In the genomic region with DNA sequence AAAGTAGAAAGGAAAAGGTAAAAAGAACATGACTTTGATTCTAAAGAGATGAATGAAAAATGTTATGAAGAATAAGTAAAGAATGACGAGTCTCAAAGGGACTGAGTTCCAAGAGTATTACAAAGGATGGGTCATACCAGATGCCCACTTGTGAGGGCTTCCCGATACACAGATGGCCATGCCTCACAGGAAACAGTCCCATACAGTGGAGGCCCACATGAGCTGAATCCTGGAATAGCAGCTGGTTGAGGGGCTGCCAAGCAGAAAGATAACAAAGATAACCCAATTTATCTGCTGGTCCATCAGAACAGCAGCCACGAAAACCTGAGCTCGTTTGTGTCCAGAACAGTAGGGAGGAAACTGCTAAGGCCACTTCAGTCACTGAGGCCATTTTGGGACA, we compare ENCODE assay signal across 15 cellular contexts. TPM values are rescaled to one million over a fixed set of nuclear protein-coding genes. Genes with fewer than 3 reads are reported as not detected.
DNase-seq lines count a peak whose midpoint lies in the region; TF ChIP-seq lines count a peak whose summit lies in the region.
"Had no signal": no experiment of that assay in that cellular context is flagged by ENCODE, and none has a peak within 500 bp of the region (broad histone marks: within the 10 kb centered on the region; RNA-seq: fewer than 3 reads in every experiment).

No MANE protein-coding gene starts in this region.

- H3K4me1 Mint-ChIP-seq in H9: peaks cover 18% of the 10 kb centered on the region in 2 experiments

- H4K5ac ChIP-seq in H9 (ENCODE audit: insufficient read length, low read depth, low read length): no peak overlapping the region

- no peak overlapping the region for H3K56ac ChIP-seq in H9 (ENCODE audit: insufficient read length, low read depth, low read length)

- H2BK120ac ChIP-seq in H9 (ENCODE audit: low read depth, low read length, poor library complexity, severe bottlenecking) (no peak overlapping the region), trophoblast cell (ENCODE audit: insufficient read depth, low read length, poor library complexity) (no peak overlapping the region)

- no peak overlapping the region for H3K14ac ChIP-seq in H9 (ENCODE audit: insufficient read depth, low read length)
- no peak overlapping the region for H3K14ac ChIP-seq in trophoblast cell (ENCODE audit: low read length)

- H3K27me3 Mint-ChIP-seq in H9 (ENCODE audit: low read depth): no peaks in the 10 kb centered on the region

- H4K20me1 ChIP-seq in H9 (ENCODE audit: control insufficient read depth, insufficient read depth, insufficient read length): no peaks in the 10 kb centered on the region

- DNase-seq in H9: no peak
- peak; percentile 87 for DNase-seq in RPMI7951 (ENCODE audit: low read depth)
- no peak for DNase-seq in epithelial cell of prostate (ENCODE audit: low read depth, low spot score)
- DNase-seq in trophoblast cell: peak; percentile 30 to 55
- DNase-seq in uterus: no peak
- DNase-seq in NCI-H1436 (lab: John Stamatoyannopoulos, UW): no peak
- DNase-seq in COLO829 (ENCODE audit: low spot score): no peak
- DNase-seq: activated CD4-positive, CD25-positive, alpha-beta regulatory T cell treated with anti-CD3 and anti-CD28 coated beads, Interleukin-2, amount 50 U/mL, for 72 hours; activated naive CD4-positive, alpha-beta T cell treated with anti-CD3 and anti-CD28 coated beads, Interleukin-2, amount 50 U/mL, for 16 hours; effector memory CD4-positive, alpha-beta T cell; KBM-7; NCI-H345; SIG-M5; thyroid gland had no signal

- H3K27ac ChIP-seq in H9 (ENCODE audit: insufficient read length, low read depth, low read length) (no peak overlapping the region), epithelial cell of prostate (peak overlapping the region; percentile 92), trophoblast cell (ENCODE audit: low read depth, low read length) (no peak overlapping the region), uterus (peak overlapping the region in 1 of 2 donors; percentile 48)
- H3K27ac ChIP-seq: neutrophil, thyroid gland had no signal

- H3K36me3 ChIP-seq in trophoblast cell (ENCODE audit: control insufficient read depth in 1 of 2, insufficient read depth in 2 of 2, low read length in 2 of 2) (peaks cover 2 to 13% of the 10 kb centered on the region in 2 experiments), uterus (no peaks in the 10 kb centered on the region)

- H2AFZ ChIP-seq in H9 (ENCODE audit: low read length) (no peak overlapping the region), trophoblast cell (ENCODE audit: insufficient read depth, low read length, poor library complexity) (no peak overlapping the region)

- intact Hi-C loops in uterus (cut with DNase I; ENCODE audit: low total_unique reads): no loop called here

- no peaks in the 10 kb centered on the region for H3K4me1 ChIP-seq in H9 (ENCODE audit: insufficient read depth, low read length)
- H3K4me1 ChIP-seq in trophoblast cell (ENCODE audit: control insufficient read depth in 1 of 2, insufficient read depth in 2 of 2, low read length in 2 of 2): peaks cover 2 to 5% of the 10 kb centered on the region in 2 experiments
- H3K4me1 ChIP-seq in uterus: no peaks in the 10 kb centered on the region

- no peak overlapping the region for H2BK20ac ChIP-seq in H9 (ENCODE audit: low read depth, low read length, poor library complexity, severe bottlenecking)

- H3K9ac ChIP-seq in H9 (ENCODE audit: extremely low read depth, insufficient read length, low read length) (no peak overlapping the region), trophoblast cell (ENCODE audit: low read length) (no peak overlapping the region)

- no peak overlapping the region for H4K8ac ChIP-seq in H9 (replicated peaks; ENCODE audit: insufficient read length, low read depth, low read length)
- H4K8ac ChIP-seq in trophoblast cell (ENCODE audit: low read depth, low read length): no peak overlapping the region

- WGBS in H9 (ENCODE audit: extremely low coverage, insufficient read length, low lambda C conversion rate): no CpG with 5 or more reads among the region's 4 CpGs
- WGBS in trophoblast cell (ENCODE audit: extremely low coverage, insufficient coverage, insufficient read length): no CpG with 5 or more reads among the region's 4 CpGs

- H3K23me2 ChIP-seq in H9 (ENCODE audit: insufficient read length, low read depth, low read length, poor library complexity, severe bottlenecking): peaks cover 9% of the 10 kb centered on the region

- H2BK5ac ChIP-seq in H9 (ENCODE audit: insufficient read length, low read length) (no peak overlapping the region), trophoblast cell (ENCODE audit: low read depth, low read length, poor library complexity) (no peak overlapping the region)

- H2BK15ac ChIP-seq in H9 (ENCODE audit: low read depth, low read length): no peak overlapping the region

- H4K91ac ChIP-seq in H9 (ENCODE audit: insufficient read length, low read depth, low read length) (no peak overlapping the region), trophoblast cell (ENCODE audit: low read depth, low read length) (no peak overlapping the region)

- no peak for TF ChIP-seq POLR2A in uterus (IDR thresholded peaks at IDR 0.05)

- H3K23ac ChIP-seq in H9 (ENCODE audit: insufficient read length, low read depth, low read length): no peak overlapping the region
- no peak overlapping the region for H3K23ac ChIP-seq in trophoblast cell (ENCODE audit: low read length)

- no peaks in the 10 kb centered on the region for H3K9me3 ChIP-seq in H9 (ENCODE audit: control insufficient read depth, low read depth, low read length)
- no peaks in the 10 kb centered on the region for H3K9me3 ChIP-seq in trophoblast cell (ENCODE audit: insufficient read depth, low read depth, low read length)
- no peaks in the 10 kb centered on the region for H3K9me3 ChIP-seq in uterus
- H3K9me3 ChIP-seq: neutrophil, thyroid gland had no signal

- H3K4me2 ChIP-seq in H9 (ENCODE audit: insufficient read depth, insufficient read length, low read length) (no peak overlapping the region), trophoblast cell (ENCODE audit: low read length) (no peak overlapping the region)

- no peaks in the 10 kb centered on the region for H3K9me3 Mint-ChIP-seq in H9

- H4K12ac ChIP-seq in trophoblast cell (ENCODE audit: low read depth, low read length): no peak overlapping the region

- H3K27me3 ChIP-seq in H9 (ENCODE audit: insufficient read depth, low read length) (no peaks in the 10 kb centered on the region), trophoblast cell (ENCODE audit: insufficient read depth, low read length) (no peaks in the 10 kb centered on the region), uterus (no peaks in the 10 kb centered on the region)
- H3K27me3 ChIP-seq: neutrophil, thyroid gland had no signal

- H3K79me1 ChIP-seq in H9 (ENCODE audit: insufficient read depth, low read depth, low read length, poor library complexity, severe bottlenecking): peaks cover 4% of the 10 kb centered on the region
- peaks cover 9% of the 10 kb centered on the region for H3K79me1 ChIP-seq in trophoblast cell (ENCODE audit: low read length)

- peaks cover 31% of the 10 kb centered on the region; the same call in 1 of the 2 replicates for H3K79me2 ChIP-seq in H9 (ENCODE audit: insufficient read depth, low read length)
- H3K79me2 ChIP-seq in trophoblast cell (ENCODE audit: control insufficient read depth, insufficient read depth, low read length, poor library complexity): peaks cover 8% of the 10 kb centered on the region

- no peak overlapping the region for H3T11ph ChIP-seq in H9 (ENCODE audit: low read length)

- H2BK12ac ChIP-seq in H9 (ENCODE audit: insufficient read length, low read depth, low read length) (no peak overlapping the region), trophoblast cell (ENCODE audit: low read length) (no peak overlapping the region)

- H3K18ac ChIP-seq in H9 (ENCODE audit: insufficient read length, low read depth, low read length) (no peak overlapping the region), trophoblast cell (ENCODE audit: low read length) (no peak overlapping the region)

- H3K27ac Mint-ChIP-seq in H9: peak overlapping the region in 2 of 3 experiments; percentile 34 to 63; a peak in 1 of 7 replicates

- H3K4ac ChIP-seq in H9 (ENCODE audit: low read depth, low read length): no peak overlapping the region
- peak overlapping the region; percentile 46 for H3K4ac ChIP-seq in trophoblast cell (ENCODE audit: low read depth, low read length)

- H3K4me3 ChIP-seq in trophoblast cell (ENCODE audit: low read depth, low read length) (no peak overlapping the region), uterus (no peak overlapping the region)
- H3K4me3 ChIP-seq: thyroid gland had no signal

- no peak overlapping the region for H2AK5ac ChIP-seq in H9 (ENCODE audit: insufficient read length, low read length)
- H2AK5ac ChIP-seq in trophoblast cell (ENCODE audit: low read length): no peak overlapping the region

- TF ChIP-seq CTCF in H9 (conservative IDR thresholded peaks at IDR 0.05) (no peak), uterus (IDR thresholded peaks at IDR 0.05) (no peak)

- H3K36me3 Mint-ChIP-seq in H9 (ENCODE audit: insufficient read depth in 1 of 3, low read depth in 3 of 3): peaks cover 46 to 68% (median 65%) of the 10 kb centered on the region in 3 experiments; a peak in 6 of 7 replicates

- H3K4me3 Mint-ChIP-seq in H9: no peak overlapping the region; a peak in 1 of 5 replicates

RNA-seq across cellular contexts. Expression of a gene that starts 3.7 kb away (rescaled TPM):
- total RNA-seq in H9 (2021) (176 and 177 TPM in 2 replicates), uterus (100 to 1,000 TPM in 3 of 4 donors, 10 to 100 TPM in 1; 96.8 to 172 (median 128) TPM)
- 287 and 330 TPM in 2 replicates for total RNA-seq in RPMI7951 (2014; rRNA removed; shearing (Covaris generic))
- polyA plus RNA-seq in trophoblast cell (2013): 329 and 336 TPM in 2 replicates

Comparison
In these comparisons a context has a peak if more than half of its experiments do, and no peak if none do; other contexts are left out.
1. DNase-seq: peak in RPMI7951 (single experiment) and trophoblast cell (2 of 2); none in H9 (single experiment), epithelial cell of prostate (single experiment), uterus (0 of 2), NCI-H1436 (single experiment) and COLO829 (single experiment).